In genomic region chr4:87419578-87420249, GRCh38 we compare ENCODE assay signal across 17 cellular contexts. TPM values are rescaled to one million over a fixed set of nuclear protein-coding genes. Genes with fewer than 3 reads are reported as not detected.
DNase-seq lines count a peak whose midpoint lies in the region; ATAC-seq, FAIRE-seq and TF ChIP-seq lines count a peak whose summit lies in the region.
"Had no signal": no experiment of that assay in that cellular context is flagged by ENCODE, and none has a peak within 500 bp of the region (broad histone marks: within the 10 kb centered on the region; RNA-seq: fewer than 3 reads in every experiment).

No MANE protein-coding gene starts in this region.

- intact Hi-C loops in heart left ventricle (cut with DNase I): loop anchor here in 3 of 10 donors (5.0 kb wide), 3 partner anchors 42 to 113 kb away; no protein-coding TSS in a partner anchor

- no peak for TF ChIP-seq POLR2A in heart left ventricle (IDR thresholded peaks at IDR 0.05)

- peaks cover 1% of the 10 kb centered on the region for H3K36me3 Mint-ChIP-seq in T-helper 1 cell treated with Interleukin-12 subunit alpha and Interleukin-12 subunit beta and Interleukin-4 antibody, amounts not matched to agents 30 μg/mL and 1 μg/mL, for 36 hours (ENCODE audit: low read depth)

- H3K36me3 ChIP-seq in small intestine (ENCODE audit: control insufficient read depth in 2 of 2, insufficient read depth in 2 of 2, low read length in 2 of 2) (no peaks in the 10 kb centered on the region), heart left ventricle (no peaks in the 10 kb centered on the region)
- H3K36me3 ChIP-seq: HAP-1, spleen had no signal

- no peak overlapping the region for H3K27ac Mint-ChIP-seq in T-helper 1 cell treated with Interleukin-12 subunit alpha and Interleukin-12 subunit beta and Interleukin-4 antibody, amounts not matched to agents 30 μg/mL and 1 μg/mL, for 36 hours
- H3K27ac Mint-ChIP-seq: activated naive CD4-positive, alpha-beta T cell treated with anti-CD3 and anti-CD28 coated beads, Interleukin-2, amount 50 U/mL, for 72 hours had no signal

- no peak for DNase-seq in T-helper 1 cell
- peak; percentile 66 for DNase-seq in left kidney (ENCODE audit: low read depth, low spot score)
- DNase-seq in small intestine: peak; percentile 95
- no peak for DNase-seq in SKM-1 treated with dmso at 0.1 percent for 144 hours (lab: John Stamatoyannopoulos, UW; ENCODE audit: unreplicated experiment)
- DNase-seq in heart left ventricle: no peak
- DNase-seq: activated CD8-positive, alpha-beta memory T cell treated with anti-CD3 and anti-CD28 coated beads, Interleukin-2, amount 50 U/mL, for 48 hours; DMS79 treated with DMSO at 0.1 percent for 48 hours; MV-4-11; NCI-H345; nucleus accumbens; spleen had no signal

- H3K27ac ChIP-seq in VCaP (peak overlapping the region; percentile 90), small intestine (ENCODE audit: low read depth in 1 of 2, low read length in 1 of 2) (peak overlapping the region in 1 of 2 donors; percentile 30), heart left ventricle (no peak overlapping the region)
- H3K27ac ChIP-seq: spleen had no signal

- TF ChIP-seq CTCF in VCaP (conservative IDR thresholded peaks at IDR 0.05): no peak
- TF ChIP-seq CTCF in heart left ventricle (IDR thresholded peaks at IDR 0.05): no peak

- peak overlapping the region; percentile 17 for H3K4me3 Mint-ChIP-seq in T-helper 1 cell treated with Interleukin-12 subunit alpha and Interleukin-12 subunit beta and Interleukin-4 antibody, amounts not matched to agents 30 μg/mL and 1 μg/mL, for 36 hours

- no peak for FAIRE-seq in small intestine (lab: Jason Lieb, UNC)

- no peak for ATAC-seq in HG03097 (IDR thresholded peaks at IDR 0.05; ENCODE audit: low FRiP score, unreplicated experiment)
- no peak for ATAC-seq in heart left ventricle
- ATAC-seq: activated naive CD4-positive, alpha-beta T cell treated with anti-CD3 and anti-CD28 coated beads, Interleukin-2, amount 50 U/mL, for 72 hours; esophagus mucosa had no signal

- H3K4me3 ChIP-seq in small intestine (ENCODE audit: low read depth in 1 of 2, low read length in 2 of 2) (no peak overlapping the region), heart left ventricle (no peak overlapping the region)
- H3K4me3 ChIP-seq: HAP-1 had no signal

- H3K9me3 ChIP-seq in small intestine (ENCODE audit: control insufficient read depth, low read depth): no peaks in the 10 kb centered on the region
- H3K9me3 ChIP-seq in heart left ventricle: no peaks in the 10 kb centered on the region

- no peaks in the 10 kb centered on the region for H3K27me3 ChIP-seq in small intestine (ENCODE audit: control insufficient read depth in 2 of 2, insufficient read depth in 2 of 2, low read length in 2 of 2)
- H3K27me3 ChIP-seq in heart left ventricle: no peaks in the 10 kb centered on the region
- H3K27me3 ChIP-seq: spleen had no signal

- 11 to 36% (median 22%) methylated on average over 5 of the region's 5 CpGs for WGBS in small intestine, 3 donors
- 35 to 54% (median 46%) methylated on average over 5 of the region's 5 CpGs for WGBS in heart left ventricle, 4 donors

- H3K4me1 Mint-ChIP-seq in T-helper 1 cell treated with Interleukin-12 subunit alpha and Interleukin-12 subunit beta and Interleukin-4 antibody, amounts not matched to agents 30 μg/mL and 1 μg/mL, for 36 hours (ENCODE audit: low read depth): peaks cover 17% of the 10 kb centered on the region

- H3K9me3 Mint-ChIP-seq in T-helper 1 cell treated with Interleukin-12 subunit alpha and Interleukin-12 subunit beta and Interleukin-4 antibody, amounts not matched to agents 30 μg/mL and 1 μg/mL, for 36 hours: no peaks in the 10 kb centered on the region
- H3K9me3 Mint-ChIP-seq: activated naive CD4-positive, alpha-beta T cell treated with anti-CD3 and anti-CD28 coated beads, Interleukin-2, amount 50 U/mL, for 72 hours had no signal

- H3K4me1 ChIP-seq in small intestine (ENCODE audit: control insufficient read depth in 2 of 2, insufficient read depth in 1 of 2, low read depth in 1 of 2, low read length in 1 of 2) (peaks cover 0 to 2% of the 10 kb centered on the region in 2 donors), heart left ventricle (peaks cover 0 to 25% (median 19%) of the 10 kb centered on the region in 12 donors)

- no peaks in the 10 kb centered on the region for H3K27me3 Mint-ChIP-seq in T-helper 1 cell treated with Interleukin-12 subunit alpha and Interleukin-12 subunit beta and Interleukin-4 antibody, amounts not matched to agents 30 μg/mL and 1 μg/mL, for 36 hours (ENCODE audit: low read depth)

RNA-seq across cellular contexts. Expression of gene NUDT9, which starts 2.7 kb away (rescaled TPM):
- polyA plus RNA-seq in small intestine: 10 to 100 TPM; 62.7 to 89.0 (median 71.3) TPM
- total RNA-seq in heart left ventricle: 10 to 100 TPM; 17.1 to 29.7 (median 24.0) TPM
- polyA plus RNA-seq in heart left ventricle: 10 to 100 TPM; 55.5 to 56.6 TPM

RNA-seq across cellular contexts. Expression of gene HSD17B11, which starts 28.7 kb away (rescaled TPM):
- polyA plus RNA-seq in small intestine (100 to 1,000 TPM; 196 to 420 (median 292) TPM), heart left ventricle (10 to 100 TPM; 17.8 to 22.9 TPM)
- total RNA-seq in heart left ventricle: 10 to 100 TPM in 6 of 9 donors, 1 to 10 TPM in 3; 6.6 to 28.0 (median 13.4) TPM

Comparison
In these comparisons a context has a peak if more than half of its experiments do, and no peak if none do; other contexts are left out.
1. DNase-seq: peak in left kidney (single experiment) and small intestine (single experiment); none in T-helper 1 cell (0 of 5), SKM-1 treated with dmso at 0.1 percent for 144 hours (single experiment) and heart left ventricle (0 of 5).
2. RNA of gene HSD17B11, which starts 28.7 kb away (polyA plus RNA-seq): 196 to 420 TPM in small intestine; 17.8 to 22.9 TPM in heart left ventricle; every median in the first group is over 4 times any median in the second.